ENCODE assay signal across 2 cellular contexts in genomic region chr10:123097039-123097438, GRCh38.
TF ChIP-seq lines count a peak whose summit lies in the region.

No MANE protein-coding gene starts in this region.

TF ChIP-seq in HepG2, 621 proteins besides CTCF, POLR2A, EP300 and RAD21:
- TF ChIP-seq HMGXB3 (CRISPR knock-in tag; IDR thresholded peaks at IDR 0.05; ENCODE audit: borderline replicate concordance) (peak; percentile 84), REST (IDR thresholded peaks at IDR 0.05; ENCODE audit: borderline replicate concordance in 1 of 2, low read depth in 1 of 2, low read length in 2 of 2) (no peak), NFYB (CRISPR knock-in tag; IDR thresholded peaks at IDR 0.05) (peak; percentile 34; the same call in 1 of the 2 replicates), DPF2 (CRISPR knock-in tag; IDR thresholded peaks at IDR 0.05; ENCODE audit: borderline replicate concordance, low read depth) (no peak), PHF8 (CRISPR knock-in tag; IDR thresholded peaks at IDR 0.05) (no peak), NCOA5 (CRISPR knock-in tag; IDR thresholded peaks at IDR 0.05) (no peak), CBX1 (IDR thresholded peaks at IDR 0.05; ENCODE audit: low read depth) (no peak), ZNF614 (CRISPR knock-in tag; IDR thresholded peaks at IDR 0.05; ENCODE audit: borderline replicate concordance) (no peak), CAMTA2 (CRISPR knock-in tag; IDR thresholded peaks at IDR 0.05; ENCODE audit: borderline replicate concordance) (no peak), ZFP91 (CRISPR knock-in tag; IDR thresholded peaks at IDR 0.05; ENCODE audit: borderline replicate concordance) (no peak), ZBTB7B (CRISPR knock-in tag; IDR thresholded peaks at IDR 0.05) (no peak), MAX (IDR thresholded peaks at IDR 0.05) (0 out of 2 replicates have a peak, but pooled peaks have one; percentile 36), ZNF253 (CRISPR knock-in tag; IDR thresholded peaks at IDR 0.05; ENCODE audit: borderline replicate concordance) (no peak), POGK (CRISPR knock-in tag; conservative IDR thresholded peaks at IDR 0.05) (no peak)

TF ChIP-seq in K562, 482 proteins besides CTCF, POLR2A, EP300 and RAD21:
- TF ChIP-seq MGA (IDR thresholded peaks at IDR 0.05): peak; percentile 69
- no peak for TF ChIP-seq KAT2B (IDR thresholded peaks at IDR 0.05; ENCODE audit: low read depth, low read length)
- peak; percentile 80 for TF ChIP-seq L3MBTL2 (IDR thresholded peaks at IDR 0.05)
- peak in 1 of 2 experiments; percentile 22 for TF ChIP-seq E2F6 (IDR thresholded peaks at IDR 0.05; ENCODE audit: borderline replicate concordance in 1 of 2, extremely low read depth in 1 of 2, insufficient read depth in 1 of 2, insufficient read length in 1 of 2, low read depth in 1 of 2, low read length in 1 of 2, poor library complexity in 1 of 2, severe bottlenecking in 1 of 2)
- TF ChIP-seq SMARCB1 (IDR thresholded peaks at IDR 0.05; ENCODE audit: insufficient read length, low read depth): no peak
- TF ChIP-seq ZNF140 (CRISPR knock-in tag; IDR thresholded peaks at IDR 0.05): no peak
- no peak for TF ChIP-seq VEZF1 (CRISPR knock-in tag; IDR thresholded peaks at IDR 0.05)
- no peak for TF ChIP-seq MXI1 (IDR thresholded peaks at IDR 0.05; ENCODE audit: low read depth, low read length)
- no peak for TF ChIP-seq ZNF184 (CRISPR knock-in tag; IDR thresholded peaks at IDR 0.05)
